Comparison of ENCODE assay signal across 12 cellular contexts in the genomic region with DNA sequence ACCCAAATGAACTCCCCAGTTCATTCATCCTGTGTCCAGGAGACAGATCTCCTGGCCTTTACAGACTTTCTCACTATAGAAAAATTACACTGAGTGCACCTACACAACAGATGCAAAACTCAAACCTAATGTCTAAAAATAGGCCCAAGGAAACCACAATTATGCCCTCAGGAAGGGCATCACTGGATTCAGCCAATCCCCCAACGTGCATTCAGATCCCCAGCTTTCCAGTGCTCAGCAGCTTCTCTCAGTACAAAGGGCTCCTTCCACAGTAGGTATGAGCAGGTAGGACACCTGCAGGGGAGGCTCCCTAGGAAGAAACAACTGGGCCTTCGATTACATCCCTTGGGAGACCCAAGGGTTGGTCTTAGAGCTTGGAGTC. TPM values are rescaled to one million over a fixed set of nuclear protein-coding genes. Genes with fewer than 3 reads are reported as not detected.
DNase-seq lines count a peak whose midpoint lies in the region; ATAC-seq and TF ChIP-seq lines count a peak whose summit lies in the region.
"Had no signal": no experiment of that assay in that cellular context is flagged by ENCODE, and none has a peak within 500 bp of the region (broad histone marks: within the 10 kb centered on the region; RNA-seq: fewer than 3 reads in every experiment).

No MANE protein-coding gene starts in this region.

- peaks cover 62% of the 10 kb centered on the region for H3K79me2 ChIP-seq in DND-41 (ENCODE audit: insufficient read depth, low read length)

- H4K20me1 ChIP-seq in DND-41 (ENCODE audit: insufficient read depth, low read length) (peaks cover 12% of the 10 kb centered on the region), IMR-90 (ENCODE audit: insufficient read depth, low read length) (no peaks in the 10 kb centered on the region; the same call in 1 of the 2 replicates)

- dilution Hi-C loops in IMR-90 (cut with HindIII; ENCODE audit: low sequenced_read_pairs, unreplicated experiment), result no loop called here

- H3K9me3 Mint-ChIP-seq in activated B cell treated with CpG ODN at 0.5 μM for 24 hours, result no peaks in the 10 kb centered on the region
- no peaks in the 10 kb centered on the region for H3K9me3 Mint-ChIP-seq in naive thymus-derived CD8-positive, alpha-beta T cell

- peak overlapping the region; percentile 42 for H3K27ac Mint-ChIP-seq in activated B cell treated with CpG ODN at 0.5 μM for 24 hours
- H3K27ac Mint-ChIP-seq in naive thymus-derived CD8-positive, alpha-beta T cell, result peak overlapping the region in 9 of 10 donors; percentile 9 to 82 (median 66)

- BruUV-seq in IMR-90 (replicated peaks; lab: Mats Ljungman, UMichigan), result no TSS peak

- no peak overlapping the region for H2BK15ac ChIP-seq in IMR-90 (ENCODE audit: low read depth, low read length)

- H2BK20ac ChIP-seq in IMR-90 (ENCODE audit: low read depth, low read length), result no peak overlapping the region

- no peak overlapping the region for H3K56ac ChIP-seq in IMR-90 (ENCODE audit: extremely low read depth, insufficient read depth, low read length)

- no CpG with 5 or more reads among the region's 2 CpGs for WGBS in IMR-90 (ENCODE audit: extremely low coverage in 2 of 2, insufficient read length in 1 of 2), 2 experiments

- H2AK5ac ChIP-seq in IMR-90 (ENCODE audit: low read depth, low read length), result no peak overlapping the region

- no peak for DNase-seq in DND-41
- DNase-seq in IMR-90, result no peak
- DNase-seq in activated B cell treated with CpG ODN at 0.5 μM for 24 hours, result no peak
- no peak for DNase-seq in naive thymus-derived CD8-positive, alpha-beta T cell
- no peak for DNase-seq in stimulated activated CD4-positive, alpha-beta T cell treated with anti-CD3 and anti-CD28 coated beads, Interleukin-2, amount 100 ng/mL, for 24 hours
- DNase-seq in NCI-H1436 (lab: John Stamatoyannopoulos, UW), result no peak
- DNase-seq: caudate nucleus, kidney, NCI-H146, NCI-H69 had no signal

- no peak overlapping the region for H2AK9ac ChIP-seq in IMR-90 (replicated peaks; ENCODE audit: low read depth, low read length, poor library complexity)

- H3K4me2 ChIP-seq in DND-41 (ENCODE audit: insufficient read depth, low read length), result peak overlapping the region; percentile 80; the same call in 1 of the 2 replicates
- peak overlapping the region; percentile 27; the same call in 1 of the 2 replicates for H3K4me2 ChIP-seq in IMR-90 (ENCODE audit: low read depth, low read length)

- H3K27me3 Mint-ChIP-seq in activated B cell treated with CpG ODN at 0.5 μM for 24 hours, result no peaks in the 10 kb centered on the region
- no peaks in the 10 kb centered on the region for H3K27me3 Mint-ChIP-seq in naive thymus-derived CD8-positive, alpha-beta T cell

- no peak for TF ChIP-seq POLR2A in IMR-90 (IDR thresholded peaks at IDR 0.05; ENCODE audit: low read depth, low read length)

- no peaks in the 10 kb centered on the region for H3K9me3 ChIP-seq in DND-41 (ENCODE audit: insufficient read depth, low read length, severe bottlenecking)
- H3K9me3 ChIP-seq in IMR-90 (ENCODE audit: control insufficient read depth, insufficient read depth, low read length), result no peaks in the 10 kb centered on the region; the same call in 1 of the 2 replicates

- H4K5ac ChIP-seq in IMR-90 (ENCODE audit: low read depth, low read length), result no peak overlapping the region

- H3K4me1 ChIP-seq in DND-41 (ENCODE audit: insufficient read depth, low read length), result peaks cover 29% of the 10 kb centered on the region
- peaks cover 6% of the 10 kb centered on the region for H3K4me1 ChIP-seq in IMR-90 (ENCODE audit: control insufficient read depth, insufficient read depth, low read length)

- no peak overlapping the region for H4K8ac ChIP-seq in IMR-90 (ENCODE audit: low read depth in 2 of 2, low read length in 2 of 2)

- TF ChIP-seq CTCF in DND-41 (IDR thresholded peaks at IDR 0.05; ENCODE audit: borderline replicate concordance, extremely low read depth, low read length, poor library complexity, severe bottlenecking), result no peak
- TF ChIP-seq CTCF in IMR-90 (conservative IDR thresholded peaks at IDR 0.05; ENCODE audit: low read depth, low read length), result no peak
- TF ChIP-seq CTCF in activated B cell treated with CpG ODN at 0.5 μM for 24 hours (IDR thresholded peaks at IDR 0.05), result no peak

- H4K91ac ChIP-seq in IMR-90 (ENCODE audit: insufficient read depth, low read depth, low read length), result no peak overlapping the region

- H2AFZ ChIP-seq in DND-41 (ENCODE audit: low read depth, low read length) (no peak overlapping the region), IMR-90 (replicated peaks; ENCODE audit: low read length, poor library complexity) (no peak overlapping the region)

- H3K23ac ChIP-seq in IMR-90 (ENCODE audit: low read depth, low read length), result no peak overlapping the region

- POLR2A ChIA-PET in IMR-90 (lab: Charles Lee; ENCODE audit: unreplicated experiment) (no interaction called here), activated B cell treated with CpG ODN at 0.5 μM for 24 hours (lab: Charles Lee) (interaction anchor here (1.0 to 4.1 kb wide), 3 partner anchors 9 to 117 kb away, joined by 3 to 37 read pairs (median 4); partner anchors contain the start of gene ZNF442)
- POLR2A ChIA-PET in naive thymus-derived CD8-positive, alpha-beta T cell (lab: Charles Lee), result interaction anchor here (0.6 to 1.3 kb wide), 2 partner anchors 13 to 60 kb away, joined by 5 to 7 read pairs; no protein-coding TSS in a partner anchor

- H3K4me3 ChIP-seq in DND-41 (ENCODE audit: low read depth in 1 of 2, low read length in 2 of 2) (peak overlapping the region in 1 of 2 experiments; percentile 31; a peak in 1 of 4 replicates), IMR-90 (ENCODE audit: insufficient read depth, low read depth, low read length) (no peak overlapping the region)

- H3K36me3 ChIP-seq in DND-41 (ENCODE audit: insufficient read depth, low read length), result no peaks in the 10 kb centered on the region; the same call in 1 of the 2 replicates
- peaks cover 5% of the 10 kb centered on the region for H3K36me3 ChIP-seq in IMR-90 (ENCODE audit: control insufficient read depth, insufficient read depth, low read length)

- 0 out of 2 replicates have a peak, but pooled peaks cover 4% of the 10 kb centered on the region for H3K9me1 ChIP-seq in IMR-90 (ENCODE audit: insufficient read depth, low read length)

- no peak for TF ChIP-seq RAD21 in IMR-90 (IDR thresholded peaks at IDR 0.05; ENCODE audit: low read length)

- CTCF ChIA-PET in IMR-90 (lab: Yijun Ruan, JAX), result no interaction called here
- CTCF ChIA-PET in activated B cell treated with CpG ODN at 0.5 μM for 24 hours (lab: Charles Lee), result interaction anchor here (1.0 kb wide), 1 partner anchor 13 kb away, joined by 3 read pairs; no protein-coding TSS in a partner anchor

- H3K4me1 Mint-ChIP-seq in activated B cell treated with CpG ODN at 0.5 μM for 24 hours, result peaks cover 45% of the 10 kb centered on the region
- H3K4me1 Mint-ChIP-seq in naive thymus-derived CD8-positive, alpha-beta T cell, result peaks cover 27 to 51% (median 50%) of the 10 kb centered on the region in 4 donors

- H3K36me3 Mint-ChIP-seq in activated B cell treated with CpG ODN at 0.5 μM for 24 hours (ENCODE audit: low read depth), result peaks cover 7% of the 10 kb centered on the region
- no peaks in the 10 kb centered on the region for H3K36me3 Mint-ChIP-seq in naive thymus-derived CD8-positive, alpha-beta T cell

- H3K4ac ChIP-seq in IMR-90 (ENCODE audit: low read depth, low read length), result no peak overlapping the region

- H2BK5ac ChIP-seq in IMR-90 (ENCODE audit: low read depth, low read length, poor library complexity, severe bottlenecking), result no peak overlapping the region

- H3K4me3 Mint-ChIP-seq in activated B cell treated with CpG ODN at 0.5 μM for 24 hours, result peak overlapping the region; percentile 52
- H3K4me3 Mint-ChIP-seq in naive thymus-derived CD8-positive, alpha-beta T cell, result peak overlapping the region; percentile 28 to 82 (median 60)

- no peak overlapping the region for H3K18ac ChIP-seq in IMR-90 (ENCODE audit: low read depth, low read length)

- H3K14ac ChIP-seq in IMR-90 (replicated peaks; ENCODE audit: low read depth, low read length), result no peak overlapping the region

- H3K79me1 ChIP-seq in IMR-90 (ENCODE audit: low read depth in 1 of 2, low read length in 2 of 2), result peaks cover 32 to 36% of the 10 kb centered on the region in 2 experiments

- H2BK120ac ChIP-seq in IMR-90 (ENCODE audit: low read depth, low read length), result no peak overlapping the region

- ATAC-seq in DND-41 (ENCODE audit: insufficient read depth, low read depth), result no peak
- no peak for ATAC-seq in IMR-90 (ENCODE audit: low read depth)
- no peak for ATAC-seq in activated B cell treated with CpG ODN at 0.5 μM for 24 hours (ENCODE audit: low read depth)
- no peak for ATAC-seq in naive thymus-derived CD8-positive, alpha-beta T cell
- ATAC-seq in GM18909 (IDR thresholded peaks at IDR 0.05; ENCODE audit: poor library complexity, unreplicated experiment), result no peak

- H3K27me3 ChIP-seq in DND-41 (ENCODE audit: insufficient read depth, low read length, poor library complexity) (no peaks in the 10 kb centered on the region), IMR-90 (ENCODE audit: control insufficient read depth, insufficient read depth, low read length) (no peaks in the 10 kb centered on the region)

- in situ Hi-C loops in IMR-90 (cut with MboI; ENCODE audit: low sequenced_read_pairs), result no loop called here

- H3K9ac ChIP-seq in DND-41 (ENCODE audit: low read depth, low read length) (no peak overlapping the region), IMR-90 (ENCODE audit: low read depth, low read length) (no peak overlapping the region)

- H3K27ac ChIP-seq in DND-41 (ENCODE audit: low read length) (no peak overlapping the region), IMR-90 (ENCODE audit: insufficient read depth, low read length) (no peak overlapping the region)
- H3K27ac ChIP-seq: VCaP had no signal

- intact Hi-C loops in IMR-90 (cut with micrococcal nuclease) (no loop called here), activated B cell treated with CpG ODN at 0.5 μM for 24 hours (cut with micrococcal nuclease) (loop anchor here (10.0 kb wide), 1 partner anchor 188 kb away; the partner anchor contains the start of gene ZNF44)

RNA-seq across cellular contexts. Expression of gene ZNF709, which starts 2.1 kb away (rescaled TPM):
- total RNA-seq in IMR-90 (2012; rRNA removed) (3.8 and 4.2 TPM in 2 replicates), activated B cell treated with CpG ODN at 0.5 μM for 24 hours (4.8 and 6.4 TPM in 2 replicates)
- 0.43 and 0.50 TPM in 2 replicates for polyA plus RNA-seq in IMR-90 (2012; rRNA removed)
- 0.12 and 0.21 TPM in 2 replicates for polyA plus RNA-seq in IMR-90 (2012; cell fraction: cytosol; rRNA removed)
- 0.37 and 1.3 TPM in 2 replicates for polyA plus RNA-seq in IMR-90 (2012; cell fraction: nucleus; rRNA removed; ENCODE audit: low replicate concordance)
- total RNA-seq in naive thymus-derived CD8-positive, alpha-beta T cell, result 1 to 10 TPM; 6.4 to 7.7 TPM
- polyA plus RNA-seq in naive thymus-derived CD8-positive, alpha-beta T cell, result 1 to 10 TPM in 2 of 3 donors, under 1 TPM in 1; 0.60 to 2.8 (median 1.3) TPM

RNA-seq across cellular contexts. Expression of gene ZNF443, which starts 41.7 kb away (rescaled TPM):
- total RNA-seq in IMR-90 (2012; rRNA removed) (3.2 and 3.6 TPM in 2 replicates), activated B cell treated with CpG ODN at 0.5 μM for 24 hours (3.5 and 3.6 TPM in 2 replicates)
- 0.52 and 0.79 TPM in 2 replicates for polyA plus RNA-seq in IMR-90 (2012; rRNA removed)
- 0.08 and 0.15 TPM in 2 replicates for polyA plus RNA-seq in IMR-90 (2012; cell fraction: cytosol; rRNA removed)
- polyA plus RNA-seq in IMR-90 (2012; cell fraction: nucleus; rRNA removed; ENCODE audit: low replicate concordance), result 0.18 and 2.6 TPM in 2 replicates
- 1 to 10 TPM; 5.1 to 6.1 TPM for total RNA-seq in naive thymus-derived CD8-positive, alpha-beta T cell
- 1 to 10 TPM; 1.1 to 3.6 (median 2.0) TPM for polyA plus RNA-seq in naive thymus-derived CD8-positive, alpha-beta T cell
